In the genomic region with DNA sequence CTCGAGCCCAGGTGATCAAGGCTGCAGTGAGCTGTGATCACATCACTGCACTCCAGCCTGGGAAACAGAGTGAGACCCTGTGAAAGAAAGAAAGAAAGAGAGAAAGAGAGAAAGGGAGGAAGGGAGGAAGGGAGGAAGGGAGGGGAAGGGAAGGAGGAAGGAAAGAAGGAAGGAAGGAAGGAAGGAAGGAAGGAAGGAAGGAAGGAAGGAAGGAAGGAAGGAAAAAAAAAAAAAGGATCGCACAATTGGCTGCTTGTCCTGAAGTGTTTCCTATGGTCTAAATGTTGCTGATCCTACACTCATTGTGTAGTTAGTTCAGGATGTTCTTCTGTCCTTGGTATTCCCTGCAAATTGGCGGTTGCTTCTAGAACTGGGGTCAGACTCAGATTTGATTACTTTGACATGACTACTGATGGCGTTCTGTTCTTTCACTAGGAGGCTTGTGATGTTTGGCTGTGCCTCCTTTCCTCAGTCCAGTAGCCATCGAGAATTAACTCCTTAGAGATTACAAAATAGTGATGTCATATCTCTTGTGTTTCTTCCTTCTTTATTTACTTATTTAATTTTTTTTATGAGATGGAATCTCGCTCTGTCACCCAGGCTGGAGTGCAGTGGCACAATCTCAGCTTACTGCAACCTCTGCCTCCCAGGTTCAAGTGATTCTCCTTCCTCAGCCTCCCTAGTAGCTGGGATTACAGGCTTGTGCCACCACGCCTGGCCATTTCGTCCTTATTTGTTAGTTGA, we compare ENCODE assay signal across 9 cellular contexts. TPM values are rescaled to one million over a fixed set of nuclear protein-coding genes. Genes with fewer than 3 reads are reported as not detected.
DNase-seq lines count a peak whose midpoint lies in the region; TF ChIP-seq lines count a peak whose summit lies in the region.
"Not testable (repeated sequence)": the region's sequence is repeated elsewhere in the genome, so short reads cannot be mapped to it uniquely, and the experiment has no call there.
"Had no signal": no experiment of that assay in that cellular context is flagged by ENCODE, and none has a peak within 500 bp of the region (broad histone marks: within the 10 kb centered on the region; RNA-seq: fewer than 3 reads in every experiment).

No MANE protein-coding gene starts in this region.

- not testable (repeated sequence) for H3K27me3 ChIP-seq in BLaER1 treated with 17β-estradiol and CSF1 and Interleukin-3, amounts not matched to agents 10 nM and 100 nM

- not testable (repeated sequence) for H3K4me1 Mint-ChIP-seq in activated naive CD4-positive, alpha-beta T cell treated with anti-CD3 and anti-CD28 coated beads for 36 hours (ENCODE audit: low read depth)
- peaks cover 15% of the 10 kb centered on the region for H3K4me1 Mint-ChIP-seq in nephron

- not testable (repeated sequence) for H3K36me3 ChIP-seq in BLaER1 treated with 17β-estradiol and CSF1 and Interleukin-3, amounts not matched to agents 10 nM and 100 nM; HEK293 (ENCODE audit: control insufficient read depth in 2 of 2, insufficient read depth in 1 of 2, low read length in 2 of 2)

- H3K4me1 ChIP-seq in BLaER1 treated with 17β-estradiol and CSF1 and Interleukin-3, amounts not matched to agents 10 nM and 100 nM, result peaks cover 17 to 46% (median 33%) of the 10 kb centered on the region in 10 experiments
- not testable (repeated sequence) for H3K4me1 ChIP-seq in HEK293 (ENCODE audit: control insufficient read depth, insufficient read depth, low read length)

- not testable (repeated sequence) for H3K9ac ChIP-seq in BLaER1 treated with 17β-estradiol and CSF1 and Interleukin-3, amounts not matched to agents 10 nM and 100 nM

- not testable (repeated sequence) for H4K20me1 ChIP-seq in BLaER1 treated with 17β-estradiol and CSF1 and Interleukin-3, amounts not matched to agents 10 nM and 100 nM

- not testable (repeated sequence) for H3K4me3 Mint-ChIP-seq in activated naive CD4-positive, alpha-beta T cell treated with anti-CD3 and anti-CD28 coated beads for 36 hours
- peak overlapping the region in 1 of 3 experiments; percentile 10 for H3K4me3 Mint-ChIP-seq in nephron

- not testable (repeated sequence) for H3K36me3 Mint-ChIP-seq in activated naive CD4-positive, alpha-beta T cell treated with anti-CD3 and anti-CD28 coated beads for 36 hours (ENCODE audit: low read depth); nephron (ENCODE audit: low read depth)

- TF ChIP-seq CTCF in HEK293 (tag by site-specific recombination; IDR thresholded peaks at IDR 0.05); nephron (IDR thresholded peaks at IDR 0.05; ENCODE audit: unreplicated experiment in 3 of 3): not testable (repeated sequence)

- H3K27me3 Mint-ChIP-seq in activated naive CD4-positive, alpha-beta T cell treated with anti-CD3 and anti-CD28 coated beads for 36 hours (ENCODE audit: low read depth), result peaks cover 14% of the 10 kb centered on the region
- not testable (repeated sequence) for H3K27me3 Mint-ChIP-seq in nephron (ENCODE audit: low read depth)

- POLR2A ChIA-PET in HEK293 (lab: Yijun Ruan, JAX), result interaction anchor here (0.7 to 1.7 kb wide), 2 partner anchors 160 to 164 kb away, joined by 4 read pairs; partner anchors contain the start of gene ZNF414

- peak overlapping the region; percentile 51 for H3K27ac Mint-ChIP-seq in activated naive CD4-positive, alpha-beta T cell treated with anti-CD3 and anti-CD28 coated beads for 36 hours
- peak overlapping the region; percentile 34 to 61 (median 47) for H3K27ac Mint-ChIP-seq in nephron

- intact Hi-C loops in activated naive CD4-positive, alpha-beta T cell treated with anti-CD3 and anti-CD28 coated beads for 36 hours (cut with micrococcal nuclease), result not testable (repeated sequence)

- H3K9me3 Mint-ChIP-seq in activated naive CD4-positive, alpha-beta T cell treated with anti-CD3 and anti-CD28 coated beads for 36 hours; nephron: not testable (repeated sequence)

- CTCF ChIA-PET in HEK293 (lab: Yijun Ruan, JAX), result interaction anchor here (0.8 kb wide), 1 partner anchor 80 kb away, joined by 3 read pairs; no protein-coding TSS in a partner anchor
- CTCF ChIA-PET in activated naive CD4-positive, alpha-beta T cell treated with anti-CD3 and anti-CD28 coated beads for 36 hours (lab: Charles Lee), result not testable (repeated sequence)

- DNase-seq in activated naive CD4-positive, alpha-beta T cell treated with anti-CD3 and anti-CD28 coated beads for 36 hours, result not testable (repeated sequence)
- DNase-seq in fibroblast of peridontal ligament (ENCODE audit: extremely low read depth), result peak; percentile 12

- H3K4me2 ChIP-seq in BLaER1 treated with 17β-estradiol and CSF1 and Interleukin-3, amounts not matched to agents 10 nM and 100 nM, result peak overlapping the region in 7 of 11 experiments; percentile 15 to 63 (median 26); a peak in 11 of 22 replicates

- H3K9me3 ChIP-seq in BLaER1 treated with 17β-estradiol and CSF1 and Interleukin-3, amounts not matched to agents 10 nM and 100 nM (replicated peaks in 1 of 11); HEK293 (ENCODE audit: control insufficient read depth, insufficient read depth, low read depth, low read length): not testable (repeated sequence)

- H3K4me3 ChIP-seq in BLaER1 treated with 17β-estradiol and CSF1 and Interleukin-3, amounts not matched to agents 10 nM and 100 nM; HEK293 (ENCODE audit: low read depth, low read length): not testable (repeated sequence)

- not testable (repeated sequence) for H3K27ac ChIP-seq in BLaER1 treated with 17β-estradiol and CSF1 and Interleukin-3, amounts not matched to agents 10 nM and 100 nM; HEK293 (ENCODE audit: extremely low read depth, low read depth, low read length)

TF ChIP-seq in HEK293, 187 proteins besides CTCF, POLR2A, EP300 and RAD21:
- peak; percentile 50; the same call in 1 of the 2 replicates for TF ChIP-seq ZNF629 (tag by site-specific recombination; IDR thresholded peaks at IDR 0.05)
- peak; percentile 97 for TF ChIP-seq ZNF366 (tag by site-specific recombination; conservative IDR thresholded peaks at IDR 0.05)
- peak; percentile 90 for TF ChIP-seq ATF2 (tag by site-specific recombination; IDR thresholded peaks at IDR 0.05; ENCODE audit: low read depth)
- TF ChIP-seq ZNF664 (tag by site-specific recombination; IDR thresholded peaks at IDR 0.05), result peak; percentile 89
- TF ChIP-seq ZBTB17 (tag by site-specific recombination; IDR thresholded peaks at IDR 0.05), result peak; percentile 63
- TF ChIP-seq OSR2 (tag by site-specific recombination; IDR thresholded peaks at IDR 0.05), result peak; percentile 41; the same call in 1 of the 2 replicates

RNA-seq across cellular contexts. Expression of gene KANK3, which starts 6.7 kb away (rescaled TPM):
- under 1 TPM; 0.17 to 0.36 TPM for total RNA-seq in activated naive CD4-positive, alpha-beta T cell treated with anti-CD3 and anti-CD28 coated beads for 36 hours
- total RNA-seq: Calu3 had no signal

RNA-seq across cellular contexts. Expression of gene ANGPTL4, which starts 14.2 kb away (rescaled TPM):
- total RNA-seq in activated naive CD4-positive, alpha-beta T cell treated with anti-CD3 and anti-CD28 coated beads for 36 hours, result not detected
- total RNA-seq: A172; B cell; CD4-positive, alpha-beta memory T cell had no signal

RNA-seq across cellular contexts. Expression of gene RPS28, which starts 28.5 kb away (rescaled TPM):
- total RNA-seq in activated naive CD4-positive, alpha-beta T cell treated with anti-CD3 and anti-CD28 coated beads for 36 hours, result 1,000 to 10,000 TPM; 2,814 to 3,007 TPM

RNA-seq across cellular contexts. Expression of gene NDUFA7, which starts 28.6 kb away (rescaled TPM):
- total RNA-seq in activated naive CD4-positive, alpha-beta T cell treated with anti-CD3 and anti-CD28 coated beads for 36 hours, result 100 to 1,000 TPM in 1 of 2 experiments, 10 to 100 TPM in 1; 95.9 to 104 TPM

RNA-seq across cellular contexts. Expression of gene RAB11B, which starts 40.4 kb away (rescaled TPM):
- 10 to 100 TPM; 61.9 to 69.6 TPM for total RNA-seq in activated naive CD4-positive, alpha-beta T cell treated with anti-CD3 and anti-CD28 coated beads for 36 hours
